8 cellular contexts compared by ENCODE assay signal in the genomic region with DNA sequence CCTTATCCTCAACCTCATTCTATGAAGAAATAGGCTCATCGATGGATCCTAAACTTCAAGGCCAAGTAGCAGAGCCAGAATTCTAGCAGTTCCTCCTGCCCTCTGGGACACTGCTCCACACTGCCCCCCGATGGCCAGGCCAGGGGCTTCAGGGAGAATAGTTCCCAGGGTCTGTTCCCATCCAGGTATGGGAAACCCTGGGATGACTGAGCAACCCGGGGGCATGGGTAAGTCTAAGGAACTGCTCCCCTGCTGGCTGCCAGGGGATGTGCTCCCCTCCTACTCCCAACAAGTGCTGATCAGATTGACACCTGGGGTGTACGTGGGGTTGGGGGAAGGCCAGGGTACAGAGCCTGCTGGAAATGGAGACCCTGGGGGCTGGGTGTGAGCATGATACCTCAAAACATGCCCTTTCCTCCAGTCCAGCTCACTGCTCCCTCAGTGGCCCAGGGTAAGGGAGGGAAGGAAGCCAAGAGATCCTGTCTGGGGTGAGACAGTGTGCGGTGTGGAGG. TPM values are rescaled to one million over a fixed set of nuclear protein-coding genes. Genes with fewer than 3 reads are reported as not detected.
DNase-seq lines count a peak whose midpoint lies in the region; ATAC-seq and TF ChIP-seq lines count a peak whose summit lies in the region.

No MANE protein-coding gene starts in this region.

- H3K9me3 ChIP-seq in H9 (ENCODE audit: control insufficient read depth, low read depth, low read length) = no peaks in the 10 kb centered on the region
- H3K9me3 ChIP-seq in right atrium auricular region = no peaks in the 10 kb centered on the region
- H3K9me3 ChIP-seq in spleen = no peaks in the 10 kb centered on the region

- no peak overlapping the region for H3K56ac ChIP-seq in H9 (ENCODE audit: insufficient read length, low read depth, low read length)

- peaks cover 3 to 26% (median 19%) of the 10 kb centered on the region in 3 experiments for H3K36me3 Mint-ChIP-seq in H9 (ENCODE audit: insufficient read depth in 1 of 3, low read depth in 3 of 3)
- H3K36me3 Mint-ChIP-seq in activated naive CD8-positive, alpha-beta T cell treated with anti-CD3 and anti-CD28 coated beads, Interleukin-2, amount 50 U/mL, for 24 hours (ENCODE audit: low read depth) = peaks cover 6% of the 10 kb centered on the region

- no peak overlapping the region for H2BK12ac ChIP-seq in H9 (ENCODE audit: insufficient read length, low read depth, low read length)

- H2BK15ac ChIP-seq in H9 (ENCODE audit: low read depth, low read length) = no peak overlapping the region

- H3K18ac ChIP-seq in H9 (ENCODE audit: insufficient read length, low read depth, low read length) = no peak overlapping the region

- no peak overlapping the region for H3T11ph ChIP-seq in H9 (ENCODE audit: low read length)

- no peak for DNase-seq in BJ (ENCODE audit: low read depth)
- DNase-seq in H9 = peak; percentile 94
- peak; percentile 59 for DNase-seq in RPMI8226
- DNase-seq in activated naive CD8-positive, alpha-beta T cell treated with anti-CD3 and anti-CD28 coated beads, Interleukin-2, amount 50 U/mL, for 24 hours = peak; percentile 69
- DNase-seq in right atrium auricular region (ENCODE audit: low spot score) = peak; percentile 69
- DNase-seq in spleen = no peak
- no peak for DNase-seq in inferior parietal cortex (ENCODE audit: extremely low spot score)

- no peak overlapping the region for H3K4ac ChIP-seq in H9 (ENCODE audit: low read depth, low read length)

- H3K9me3 Mint-ChIP-seq in H9 = no peaks in the 10 kb centered on the region
- no peaks in the 10 kb centered on the region for H3K9me3 Mint-ChIP-seq in activated naive CD8-positive, alpha-beta T cell treated with anti-CD3 and anti-CD28 coated beads, Interleukin-2, amount 50 U/mL, for 24 hours

- no peak overlapping the region for H4K5ac ChIP-seq in H9 (ENCODE audit: insufficient read length, low read depth, low read length)

- H3K27ac ChIP-seq in H9 (ENCODE audit: insufficient read length, low read depth, low read length) (no peak overlapping the region), right atrium auricular region (peak overlapping the region in 1 of 2 donors; percentile 1), spleen (no peak overlapping the region)

- H2AFZ ChIP-seq in H9 (ENCODE audit: low read length) = no peak overlapping the region

- peaks cover 6 to 23% of the 10 kb centered on the region in 2 experiments; a peak in 2 of 4 replicates for H3K4me1 Mint-ChIP-seq in H9
- no peaks in the 10 kb centered on the region for H3K4me1 Mint-ChIP-seq in activated naive CD8-positive, alpha-beta T cell treated with anti-CD3 and anti-CD28 coated beads, Interleukin-2, amount 50 U/mL, for 24 hours

- no peak overlapping the region for H3K14ac ChIP-seq in H9 (ENCODE audit: insufficient read depth, low read length)

- H2BK20ac ChIP-seq in H9 (ENCODE audit: low read depth, low read length, poor library complexity, severe bottlenecking) = no peak overlapping the region

- H3K4me3 ChIP-seq in BJ (ENCODE audit: low read depth, low read length) (no peak overlapping the region), right atrium auricular region (no peak overlapping the region), spleen (no peak overlapping the region)

- H3K4me1 ChIP-seq in H9 (ENCODE audit: insufficient read depth, low read length) (no peaks in the 10 kb centered on the region), right atrium auricular region (peaks cover 0 to 20% of the 10 kb centered on the region in 2 donors), spleen (peaks cover 0 to 19% (median 1%) of the 10 kb centered on the region in 6 donors)

- TF ChIP-seq CTCF in BJ (IDR thresholded peaks at IDR 0.05; ENCODE audit: insufficient read depth, low read depth, low read length) (peak; percentile 86), H9 (conservative IDR thresholded peaks at IDR 0.05) (peak; percentile 98), right atrium auricular region (IDR thresholded peaks at IDR 0.05) (peak; percentile 53 to 79), spleen (IDR thresholded peaks at IDR 0.05 in 8 of 11, conservative IDR thresholded peaks at IDR 0.05 in 3 of 11) (peak; percentile 35 to 83 (median 73))

- peak; percentile 36 for ATAC-seq in activated naive CD8-positive, alpha-beta T cell treated with anti-CD3 and anti-CD28 coated beads, Interleukin-2, amount 50 U/mL, for 24 hours
- no peak for ATAC-seq in GM18873 (IDR thresholded peaks at IDR 0.05; ENCODE audit: low FRiP score, unreplicated experiment)

- POLR2A ChIA-PET in BJ (lab: Charles Lee) = no interaction called here

- no CpG with 5 or more reads among the region's 5 CpGs for WGBS in H9 (ENCODE audit: extremely low coverage, insufficient read length, low lambda C conversion rate)
- 35 to 49% (median 42%) methylated on average over 4 to 5 of the region's 5 CpGs for WGBS in spleen, 5 donors

- H2AK5ac ChIP-seq in H9 (ENCODE audit: insufficient read length, low read length) = no peak overlapping the region

- H3K27me3 ChIP-seq in BJ (ENCODE audit: control insufficient read depth, insufficient read depth, low read length) (no peaks in the 10 kb centered on the region), H9 (ENCODE audit: insufficient read depth, low read length) (no peaks in the 10 kb centered on the region), right atrium auricular region (no peaks in the 10 kb centered on the region), spleen (replicated peaks in 1 of 7) (no peaks in the 10 kb centered on the region)

- H4K91ac ChIP-seq in H9 (ENCODE audit: insufficient read length, low read depth, low read length) = no peak overlapping the region

- peaks cover 7% of the 10 kb centered on the region for H3K27me3 Mint-ChIP-seq in H9 (ENCODE audit: low read depth)
- peaks cover 2% of the 10 kb centered on the region for H3K27me3 Mint-ChIP-seq in activated naive CD8-positive, alpha-beta T cell treated with anti-CD3 and anti-CD28 coated beads, Interleukin-2, amount 50 U/mL, for 24 hours

- H3K79me2 ChIP-seq in H9 (ENCODE audit: insufficient read depth, low read length) = no peaks in the 10 kb centered on the region

- H2BK5ac ChIP-seq in H9 (ENCODE audit: insufficient read length, low read length) = no peak overlapping the region

- no peak overlapping the region for H3K23ac ChIP-seq in H9 (ENCODE audit: insufficient read length, low read depth, low read length)

- CTCF ChIA-PET in BJ (lab: Yijun Ruan, JAX) = interaction anchor here (0.8 to 2.8 kb wide), 9 partner anchors 9 to 202 kb away, joined by 3 to 14 read pairs (median 4); partner anchors contain the start of gene CPLX3

- no peak overlapping the region for H3K9ac ChIP-seq in H9 (ENCODE audit: extremely low read depth, insufficient read length, low read length)

- H3K4me3 Mint-ChIP-seq in H9 = no peak overlapping the region
- H3K4me3 Mint-ChIP-seq in activated naive CD8-positive, alpha-beta T cell treated with anti-CD3 and anti-CD28 coated beads, Interleukin-2, amount 50 U/mL, for 24 hours = no peak overlapping the region

- H3K4me2 ChIP-seq in H9 (ENCODE audit: insufficient read depth, insufficient read length, low read length) = no peak overlapping the region

- no peaks in the 10 kb centered on the region for H3K79me1 ChIP-seq in H9 (ENCODE audit: insufficient read depth, low read depth, low read length, poor library complexity, severe bottlenecking)

- intact Hi-C loops in spleen (cut with DNase I; ENCODE audit: low total_unique reads) = no loop called here

- no peak overlapping the region for H4K8ac ChIP-seq in H9 (replicated peaks; ENCODE audit: insufficient read length, low read depth, low read length)

- no peak overlapping the region for H2BK120ac ChIP-seq in H9 (ENCODE audit: low read depth, low read length, poor library complexity, severe bottlenecking)

- H4K20me1 ChIP-seq in H9 (ENCODE audit: control insufficient read depth, insufficient read depth, insufficient read length) = peaks cover 3% of the 10 kb centered on the region

- H3K36me3 ChIP-seq in BJ (ENCODE audit: control insufficient read depth, insufficient read depth, low read length) (peaks cover 2% of the 10 kb centered on the region), right atrium auricular region (peaks cover 14% of the 10 kb centered on the region), spleen (peaks cover 0 to 51% (median 26%) of the 10 kb centered on the region in 6 donors)

- H3K23me2 ChIP-seq in H9 (ENCODE audit: insufficient read length, low read depth, low read length, poor library complexity, severe bottlenecking) = no peaks in the 10 kb centered on the region

- H3K27ac Mint-ChIP-seq in H9 = peak overlapping the region; percentile 26 to 90 (median 86); a peak in 3 of 7 replicates
- peak overlapping the region; percentile 19 for H3K27ac Mint-ChIP-seq in activated naive CD8-positive, alpha-beta T cell treated with anti-CD3 and anti-CD28 coated beads, Interleukin-2, amount 50 U/mL, for 24 hours

- TF ChIP-seq POLR2A in spleen (IDR thresholded peaks at IDR 0.05) = no peak

RNA-seq across cellular contexts. Expression of gene ULK3, which starts 7.6 kb away (rescaled TPM):
- polyA plus RNA-seq in BJ (2011; rRNA removed) (18.4 and 20.1 TPM in 2 replicates), spleen (10 to 100 TPM; 33.2 to 71.5 (median 64.7) TPM)
- polyA minus RNA-seq in BJ (2011; rRNA and poly(A)+ RNA removed) = 7.6 and 16.0 TPM in 2 replicates
- total RNA-seq in H9 (2021) (31.1 and 34.0 TPM in 2 replicates), right atrium auricular region (10 to 100 TPM; 38.1 to 42.9 TPM), spleen (10 to 100 TPM; 51.7 to 74.6 (median 57.7) TPM)

RNA-seq across cellular contexts. Expression of gene CPLX3, which starts 8.9 kb away (rescaled TPM):
- polyA plus RNA-seq in BJ (2011; rRNA removed) = not detected in 2 replicates
- not detected in 2 replicates for polyA minus RNA-seq in BJ (2011; rRNA and poly(A)+ RNA removed)
- not detected in 2 replicates for total RNA-seq in H9 (2021)
- 10 to 100 TPM in 1 of 2 donors, 1 to 10 TPM in 1; 1.1 to 10.8 TPM for total RNA-seq in right atrium auricular region
- 10 to 100 TPM; 17.7 to 73.7 (median 37.0) TPM for total RNA-seq in spleen
- polyA plus RNA-seq in spleen = 100 to 1,000 TPM in 2 of 3 donors, 10 to 100 TPM in 1; 28.9 to 207 (median 127) TPM

RNA-seq across cellular contexts. Expression of gene LMAN1L, which starts 22.7 kb away (rescaled TPM):
- polyA plus RNA-seq in BJ (2011; rRNA removed) (not detected in 2 replicates), spleen (10 to 100 TPM in 2 of 3 donors, 1 to 10 TPM in 1; 2.4 to 36.8 (median 25.6) TPM)
- not detected in 2 replicates for polyA minus RNA-seq in BJ (2011; rRNA and poly(A)+ RNA removed)
- total RNA-seq in H9 (2021) (not detected in 2 replicates), right atrium auricular region (10 to 100 TPM; 13.8 to 88.7 TPM), spleen (100 to 1,000 TPM in 4 of 7 donors, 10 to 100 TPM in 3; 55.3 to 164 (median 106) TPM)

RNA-seq across cellular contexts. Expression of gene SCAMP2, which starts 37.8 kb away (rescaled TPM):
- 144 and 192 TPM in 2 replicates for polyA plus RNA-seq in BJ (2011; rRNA removed)
- polyA minus RNA-seq in BJ (2011; rRNA and poly(A)+ RNA removed) = 64.4 and 112 TPM in 2 replicates
- total RNA-seq in H9 (2021) = 49.0 and 50.2 TPM in 2 replicates
- 10 to 100 TPM; 72.3 to 80.9 TPM for total RNA-seq in right atrium auricular region
- total RNA-seq in spleen = 100 to 1,000 TPM in 5 of 7 donors, 10 to 100 TPM in 2; 84.3 to 129 (median 113) TPM
- 10 to 100 TPM; 34.7 to 48.1 (median 38.5) TPM for polyA plus RNA-seq in spleen

RNA-seq across cellular contexts. Expression of gene CSK, which starts 53.5 kb away (rescaled TPM):
- 15.1 and 25.3 TPM in 2 replicates for polyA plus RNA-seq in BJ (2011; rRNA removed)
- polyA minus RNA-seq in BJ (2011; rRNA and poly(A)+ RNA removed) = 28.2 and 28.4 TPM in 2 replicates
- 49.2 and 49.3 TPM in 2 replicates for total RNA-seq in H9 (2021)
- 10 to 100 TPM; 25.6 to 26.8 TPM for total RNA-seq in right atrium auricular region
- total RNA-seq in spleen = 100 to 1,000 TPM; 121 to 281 (median 197) TPM
- 100 to 1,000 TPM; 150 to 244 (median 187) TPM for polyA plus RNA-seq in spleen

Comparison
In these comparisons a context has a peak if more than half of its experiments do, and no peak if none do; other contexts are left out.
1. DNase-seq: peak in H9 (single experiment), RPMI8226 (single experiment), activated naive CD8-positive, alpha-beta T cell treated with anti-CD3 and anti-CD28 coated beads, Interleukin-2, amount 50 U/mL, for 24 hours (single experiment) and right atrium auricular region (single experiment); none in BJ (single experiment), spleen (single experiment) and inferior parietal cortex (single experiment).
2. RNA of gene LMAN1L, which starts 22.7 kb away (total RNA-seq): 55.3 to 164 TPM in spleen and 13.8 to 88.7 TPM in right atrium auricular region; not detected in H9; every median in the first group is over 10 times any median in the second.
3. Peak in every context shown above with its lines, with median percentiles within 50 percentile points of each other: CTCF ChIP-seq.